ENCODE assay signal across 8 cellular contexts in the genomic region with DNA sequence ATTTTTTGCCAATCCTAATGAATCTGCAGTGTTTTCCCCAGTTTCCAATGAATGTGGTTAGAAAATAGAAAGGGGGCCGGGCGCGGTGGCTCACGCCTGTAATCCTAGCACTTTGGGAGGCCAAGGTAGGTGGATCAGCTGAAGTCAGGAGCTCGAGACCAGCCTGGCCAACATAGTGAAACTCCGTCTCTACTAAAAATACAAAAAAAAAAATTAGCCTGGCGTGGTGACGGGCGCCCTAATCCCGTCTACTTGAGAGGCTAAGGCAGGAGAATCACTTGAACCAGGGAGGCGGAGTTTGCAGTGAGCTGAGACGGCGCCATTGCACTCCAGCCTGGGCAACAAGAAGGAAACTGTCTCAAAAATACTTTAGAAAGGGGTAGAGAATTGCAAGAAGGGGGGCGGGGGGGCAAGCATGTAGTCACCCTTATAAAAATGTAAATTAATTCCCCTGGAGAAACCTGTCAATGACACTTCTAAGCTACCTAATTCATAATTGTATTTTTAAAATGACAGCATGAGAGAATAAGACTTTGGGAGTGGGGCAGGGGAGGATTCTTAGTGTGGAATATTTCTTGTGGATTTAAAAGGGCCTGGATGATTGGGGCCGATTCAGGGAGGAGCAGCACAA. TPM values are rescaled to one million over a fixed set of nuclear protein-coding genes. Genes with fewer than 3 reads are reported as not detected.
DNase-seq lines count a peak whose midpoint lies in the region; ATAC-seq and TF ChIP-seq lines count a peak whose summit lies in the region.

No MANE protein-coding gene starts in this region.

- peak overlapping the region; percentile 100 for H3K4me3 Mint-ChIP-seq in CD4-positive, alpha-beta T cell
- H3K4me3 Mint-ChIP-seq in nephron, result peak overlapping the region; percentile 86 to 99 (median 99)

- peaks cover 48% of the 10 kb centered on the region for H3K4me1 Mint-ChIP-seq in CD4-positive, alpha-beta T cell (ENCODE audit: low read depth)
- H3K4me1 Mint-ChIP-seq in nephron, result peaks cover 33% of the 10 kb centered on the region

- CTCF ChIA-PET in CD4-positive, alpha-beta T cell (lab: Charles Lee), result interaction anchor here (1.2 to 4.7 kb wide), 2 partner anchors 136 to 183 kb away, joined by 4 to 56 read pairs; a partner anchor contains a TSS

- peaks cover 51% of the 10 kb centered on the region for H3K36me3 Mint-ChIP-seq in CD4-positive, alpha-beta T cell (ENCODE audit: low read depth)
- H3K36me3 Mint-ChIP-seq in nephron (ENCODE audit: low read depth), result peaks cover 21% of the 10 kb centered on the region

- H3K36me3 ChIP-seq in MG63 (peaks cover 4% of the 10 kb centered on the region; the same call in 1 of the 2 replicates), colonic mucosa (no peaks in the 10 kb centered on the region)

- TF ChIP-seq CTCF in CD4-positive, alpha-beta T cell (IDR thresholded peaks at IDR 0.05), result no peak
- TF ChIP-seq CTCF in colonic mucosa (IDR thresholded peaks at IDR 0.05), result no peak
- no peak for TF ChIP-seq CTCF in nephron (IDR thresholded peaks at IDR 0.05; ENCODE audit: unreplicated experiment in 3 of 3)

- H3K4me3 ChIP-seq in MG63 (peak overlapping the region; percentile 78), colonic mucosa (peak overlapping the region; percentile 88)

- H3K9me3 Mint-ChIP-seq in CD4-positive, alpha-beta T cell, result no peaks in the 10 kb centered on the region
- no peaks in the 10 kb centered on the region for H3K9me3 Mint-ChIP-seq in nephron

- no peak overlapping the region for H3K27ac ChIP-seq in CD4-positive, alpha-beta T cell (ENCODE audit: low read depth, low read length)
- H3K27ac ChIP-seq in colonic mucosa, result peak overlapping the region; percentile 97

- no peak for DNase-seq in CD4-positive, alpha-beta T cell
- DNase-seq in MG63, result no peak
- peak; percentile 26 for DNase-seq in colonic mucosa
- DNase-seq in dermis blood vessel endothelial cell, result no peak
- DNase-seq in EL, result no peak
- no peak for DNase-seq in activated CD8-positive, alpha-beta memory T cell treated with anti-CD3 and anti-CD28 coated beads for 24 hours

- H3K27ac Mint-ChIP-seq in CD4-positive, alpha-beta T cell, result peak overlapping the region; percentile 99
- H3K27ac Mint-ChIP-seq in nephron, result peak overlapping the region; percentile 97 to 100 (median 100)

- H3K27me3 ChIP-seq in CD4-positive, alpha-beta T cell (ENCODE audit: control insufficient read depth, insufficient read depth, low read length), result no peaks in the 10 kb centered on the region
- no peaks in the 10 kb centered on the region for H3K27me3 ChIP-seq in MG63
- no peaks in the 10 kb centered on the region for H3K27me3 ChIP-seq in colonic mucosa

- POLR2A ChIA-PET in CD4-positive, alpha-beta T cell (lab: Charles Lee), result interaction anchor here (1.1 to 6.0 kb wide), 14 partner anchors 7 to 543 kb away, joined by 3 to 142 read pairs (median 26); a partner anchor contains a TSS

- no peaks in the 10 kb centered on the region for H3K9me3 ChIP-seq in CD4-positive, alpha-beta T cell (ENCODE audit: control insufficient read depth, low read length)
- H3K9me3 ChIP-seq in MG63 (no peaks in the 10 kb centered on the region), colonic mucosa (no peaks in the 10 kb centered on the region)

- ATAC-seq in CD4-positive, alpha-beta T cell (ENCODE audit: poor library complexity), result no peak
- ATAC-seq in GM18861 (IDR thresholded peaks at IDR 0.05; ENCODE audit: unreplicated experiment), result no peak

- peaks cover 10% of the 10 kb centered on the region for H3K4me1 ChIP-seq in colonic mucosa

- H3K27me3 Mint-ChIP-seq in CD4-positive, alpha-beta T cell, result no peaks in the 10 kb centered on the region
- no peaks in the 10 kb centered on the region for H3K27me3 Mint-ChIP-seq in nephron (ENCODE audit: low read depth)

- intact Hi-C loops in CD4-positive, alpha-beta T cell (cut with DNase I, micrococcal nuclease), result loop anchor here (5.0 to 10.0 kb wide), 5 partner anchors 77 to 1885 kb away; a partner anchor contains a TSS
- intact Hi-C loops in colonic mucosa (cut with DNase I), result loop anchor here (5.0 kb wide), 2 partner anchors 77 to 132 kb away; a partner anchor contains a TSS

- peak overlapping the region in 1 of 2 donors; percentile 100 for H3K9ac ChIP-seq in colonic mucosa (ENCODE audit: low read depth in 2 of 2, low read length in 2 of 2)

RNA-seq across cellular contexts. Expression of a gene that starts 1.7 kb away (rescaled TPM):
- 100 to 1,000 TPM; 142 to 143 TPM for total RNA-seq in CD4-positive, alpha-beta T cell
- 24.1 and 32.0 TPM in 2 replicates for total RNA-seq in MG63 (2014; rRNA removed; shearing (Covaris generic); ENCODE audit: low replicate concordance)
- 10 to 100 TPM; 37.5 to 68.7 TPM for total RNA-seq in colonic mucosa
- 49.0 and 53.6 TPM in 2 replicates for total RNA-seq in dermis blood vessel endothelial cell
